Comparison of ENCODE assay signal across 8 cellular contexts in genomic region chr20:63973636-63974401, GRCh38. TPM values are rescaled to one million over a fixed set of nuclear protein-coding genes. Genes with fewer than 3 reads are reported as not detected.
A peak's percentile ranks its signal among the peaks of the same experiment; 100 is the strongest.
DNase-seq lines count a peak whose midpoint lies in the region; ATAC-seq, FAIRE-seq and TF ChIP-seq lines count a peak whose summit lies in the region.

No MANE protein-coding gene starts in this region.

- H3K4me3 Mint-ChIP-seq in WTC11: peak overlapping the region; percentile 55

- DNase-seq in Ammon's horn (ENCODE audit: low spot score): peak; percentile 90
- peak; percentile 77 for DNase-seq in NCI-H2171 treated with DMSO at 0.1 percent for 48 hours (lab: John Stamatoyannopoulos, UW)
- DNase-seq in WTC11 (ENCODE audit: low spot score): peak; percentile 89
- DNase-seq in cardiac fibroblast (ENCODE audit: low read depth in 2 of 2): peak; percentile 87 to 88
- DNase-seq in iPS-NIHi7 (ENCODE audit: extremely low spot score): peak; percentile 87
- DNase-seq in small intestine: peak; percentile 76

- POLR2A ChIA-PET in WTC11 (lab: Charles Lee): interaction anchor here (0.6 to 1.0 kb wide), 5 partner anchors 16 to 305 kb away, joined by 3 read pairs; partner anchors contain the start of genes ARFRP1, TPD52L2 and ZGPAT

- H3K4me3 ChIP-seq in cardiac fibroblast (replicated peaks in 1 of 2; ENCODE audit: low read depth in 2 of 2, low read length in 2 of 2): peak overlapping the region; percentile 44 to 55
- no peak overlapping the region for H3K4me3 ChIP-seq in small intestine (ENCODE audit: low read depth in 1 of 2, low read length in 2 of 2)

- H3K27ac Mint-ChIP-seq in WTC11: no peak overlapping the region

- peaks cover 2% of the 10 kb centered on the region; the same call in 1 of the 2 replicates for H3K36me3 Mint-ChIP-seq in WTC11

- CTCF ChIA-PET in WTC11 (lab: Charles Lee): interaction anchor here (0.6 to 2.3 kb wide), 59 partner anchors 13 to 1605 kb away, joined by 3 to 54 read pairs (median 5); partner anchors contain the start of genes ARFRP1, C20orf204, PPDPF and PTK6

- peak; percentile 98 for TF ChIP-seq CTCF in WTC11 (IDR thresholded peaks at IDR 0.05)
- peak; percentile 98 for TF ChIP-seq CTCF in cardiac fibroblast (IDR thresholded peaks at IDR 0.05; ENCODE audit: low read depth, low read length)

- H3K9me3 ChIP-seq in small intestine (ENCODE audit: control insufficient read depth, low read depth): no peaks in the 10 kb centered on the region

- H3K36me3 ChIP-seq in small intestine (ENCODE audit: control insufficient read depth in 2 of 2, insufficient read depth in 2 of 2, low read length in 2 of 2): no peaks in the 10 kb centered on the region

- peaks cover 18% of the 10 kb centered on the region for H3K4me1 Mint-ChIP-seq in WTC11

- H3K27me3 ChIP-seq in small intestine (ENCODE audit: control insufficient read depth in 2 of 2, insufficient read depth in 2 of 2, low read length in 2 of 2): no peaks in the 10 kb centered on the region

- WGBS in small intestine, 3 donors: 10 to 20% (median 13%) methylated on average over 25 to 37 of the region's 37 CpGs

- peaks cover 34% of the 10 kb centered on the region for H3K27me3 Mint-ChIP-seq in WTC11 (ENCODE audit: low read depth)

- no peak for FAIRE-seq in small intestine (lab: Jason Lieb, UNC)

- H3K27ac ChIP-seq in small intestine (ENCODE audit: low read depth in 1 of 2, low read length in 1 of 2): no peak overlapping the region

- H3K4me1 ChIP-seq in small intestine (ENCODE audit: control insufficient read depth in 2 of 2, insufficient read depth in 1 of 2, low read depth in 1 of 2, low read length in 1 of 2): peaks cover 0 to 3% of the 10 kb centered on the region in 2 donors

- ATAC-seq in GM21619 (IDR thresholded peaks at IDR 0.05; ENCODE audit: unreplicated experiment) (peak; percentile 39), WTC11 (peak; percentile 70), GM19395 (IDR thresholded peaks at IDR 0.05; ENCODE audit: unreplicated experiment) (no peak)

- no peaks in the 10 kb centered on the region for H3K9me3 Mint-ChIP-seq in WTC11

TF ChIP-seq in WTC11, 78 proteins besides CTCF, POLR2A, EP300 and RAD21:
- TF ChIP-seq MAX (CRISPR knock-in tag; IDR thresholded peaks at IDR 0.05) (peak; percentile 81), MYBL2 (CRISPR knock-in tag; IDR thresholded peaks at IDR 0.05) (0 out of 2 replicates have a peak, but pooled peaks have one; percentile 26), ZNF396 (CRISPR knock-in tag; IDR thresholded peaks at IDR 0.05; ENCODE audit: borderline replicate concordance) (no peak), ZNF219 (CRISPR knock-in tag; IDR thresholded peaks at IDR 0.05; ENCODE audit: borderline replicate concordance) (no peak), FOXP1 (CRISPR knock-in tag; IDR thresholded peaks at IDR 0.05; ENCODE audit: borderline replicate concordance) (0 out of 2 replicates have a peak, but pooled peaks have one; percentile 12), SMAD4 (CRISPR knock-in tag; IDR thresholded peaks at IDR 0.05) (0 out of 2 replicates have a peak, but pooled peaks have one; percentile 26), ZNF317 (CRISPR knock-in tag; IDR thresholded peaks at IDR 0.05; ENCODE audit: borderline replicate concordance, low read depth) (no peak), SP1 (CRISPR knock-in tag; conservative IDR thresholded peaks at IDR 0.05) (peak; percentile 72), SMAD3 (CRISPR knock-in tag; IDR thresholded peaks at IDR 0.05; ENCODE audit: borderline replicate concordance) (0 out of 2 replicates have a peak, but pooled peaks have one; percentile 20), FOXK1 (CRISPR knock-in tag; IDR thresholded peaks at IDR 0.05) (peak; percentile 51), SOX15 (CRISPR knock-in tag; IDR thresholded peaks at IDR 0.05) (no peak), ZNF232 (CRISPR knock-in tag; IDR thresholded peaks at IDR 0.05) (peak; percentile 30; the same call in 1 of the 2 replicates), GABPB1 (CRISPR knock-in tag; IDR thresholded peaks at IDR 0.05) (peak; percentile 56; the same call in 1 of the 2 replicates), ZNF121 (CRISPR knock-in tag; IDR thresholded peaks at IDR 0.05) (peak; percentile 82)
- TF ChIP-seq, protein P1, sequence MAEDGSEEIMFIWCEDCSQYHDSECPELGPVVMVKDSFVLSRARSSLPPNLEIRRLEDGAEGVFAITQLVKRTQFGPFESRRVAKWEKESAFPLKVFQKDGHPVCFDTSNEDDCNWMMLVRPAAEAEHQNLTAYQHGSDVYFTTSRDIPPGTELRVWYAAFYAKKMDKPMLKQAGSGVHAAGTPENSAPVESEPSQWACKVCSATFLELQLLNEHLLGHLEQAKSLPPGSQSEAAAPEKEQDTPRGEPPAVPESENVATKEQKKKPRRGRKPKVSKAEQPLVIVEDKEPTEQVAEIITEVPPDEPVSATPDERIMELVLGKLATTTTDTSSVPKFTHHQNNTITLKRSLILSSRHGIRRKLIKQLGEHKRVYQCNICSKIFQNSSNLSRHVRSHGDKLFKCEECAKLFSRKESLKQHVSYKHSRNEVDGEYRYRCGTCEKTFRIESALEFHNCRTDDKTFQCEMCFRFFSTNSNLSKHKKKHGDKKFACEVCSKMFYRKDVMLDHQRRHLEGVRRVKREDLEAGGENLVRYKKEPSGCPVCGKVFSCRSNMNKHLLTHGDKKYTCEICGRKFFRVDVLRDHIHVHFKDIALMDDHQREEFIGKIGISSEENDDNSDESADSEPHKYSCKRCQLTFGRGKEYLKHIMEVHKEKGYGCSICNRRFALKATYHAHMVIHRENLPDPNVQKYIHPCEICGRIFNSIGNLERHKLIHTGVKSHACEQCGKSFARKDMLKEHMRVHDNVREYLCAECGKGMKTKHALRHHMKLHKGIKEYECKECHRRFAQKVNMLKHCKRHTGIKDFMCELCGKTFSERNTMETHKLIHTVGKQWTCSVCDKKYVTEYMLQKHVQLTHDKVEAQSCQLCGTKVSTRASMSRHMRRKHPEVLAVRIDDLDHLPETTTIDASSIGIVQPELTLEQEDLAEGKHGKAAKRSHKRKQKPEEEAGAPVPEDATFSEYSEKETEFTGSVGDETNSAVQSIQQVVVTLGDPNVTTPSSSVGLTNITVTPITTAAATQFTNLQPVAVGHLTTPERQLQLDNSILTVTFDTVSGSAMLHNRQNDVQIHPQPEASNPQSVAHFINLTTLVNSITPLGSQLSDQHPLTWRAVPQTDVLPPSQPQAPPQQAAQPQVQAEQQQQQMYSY (CRISPR knock-in tag; IDR thresholded peaks at IDR 0.05): peak; percentile 25; the same call in 1 of the 2 replicates
- TF ChIP-seq, protein P2, sequence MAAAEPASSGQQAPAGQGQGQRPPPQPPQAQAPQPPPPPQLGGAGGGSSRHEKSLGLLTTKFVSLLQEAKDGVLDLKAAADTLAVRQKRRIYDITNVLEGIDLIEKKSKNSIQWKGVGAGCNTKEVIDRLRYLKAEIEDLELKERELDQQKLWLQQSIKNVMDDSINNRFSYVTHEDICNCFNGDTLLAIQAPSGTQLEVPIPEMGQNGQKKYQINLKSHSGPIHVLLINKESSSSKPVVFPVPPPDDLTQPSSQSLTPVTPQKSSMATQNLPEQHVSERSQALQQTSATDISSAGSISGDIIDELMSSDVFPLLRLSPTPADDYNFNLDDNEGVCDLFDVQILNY (CRISPR knock-in tag; IDR thresholded peaks at IDR 0.05): no peak
- TF ChIP-seq, protein P3, sequence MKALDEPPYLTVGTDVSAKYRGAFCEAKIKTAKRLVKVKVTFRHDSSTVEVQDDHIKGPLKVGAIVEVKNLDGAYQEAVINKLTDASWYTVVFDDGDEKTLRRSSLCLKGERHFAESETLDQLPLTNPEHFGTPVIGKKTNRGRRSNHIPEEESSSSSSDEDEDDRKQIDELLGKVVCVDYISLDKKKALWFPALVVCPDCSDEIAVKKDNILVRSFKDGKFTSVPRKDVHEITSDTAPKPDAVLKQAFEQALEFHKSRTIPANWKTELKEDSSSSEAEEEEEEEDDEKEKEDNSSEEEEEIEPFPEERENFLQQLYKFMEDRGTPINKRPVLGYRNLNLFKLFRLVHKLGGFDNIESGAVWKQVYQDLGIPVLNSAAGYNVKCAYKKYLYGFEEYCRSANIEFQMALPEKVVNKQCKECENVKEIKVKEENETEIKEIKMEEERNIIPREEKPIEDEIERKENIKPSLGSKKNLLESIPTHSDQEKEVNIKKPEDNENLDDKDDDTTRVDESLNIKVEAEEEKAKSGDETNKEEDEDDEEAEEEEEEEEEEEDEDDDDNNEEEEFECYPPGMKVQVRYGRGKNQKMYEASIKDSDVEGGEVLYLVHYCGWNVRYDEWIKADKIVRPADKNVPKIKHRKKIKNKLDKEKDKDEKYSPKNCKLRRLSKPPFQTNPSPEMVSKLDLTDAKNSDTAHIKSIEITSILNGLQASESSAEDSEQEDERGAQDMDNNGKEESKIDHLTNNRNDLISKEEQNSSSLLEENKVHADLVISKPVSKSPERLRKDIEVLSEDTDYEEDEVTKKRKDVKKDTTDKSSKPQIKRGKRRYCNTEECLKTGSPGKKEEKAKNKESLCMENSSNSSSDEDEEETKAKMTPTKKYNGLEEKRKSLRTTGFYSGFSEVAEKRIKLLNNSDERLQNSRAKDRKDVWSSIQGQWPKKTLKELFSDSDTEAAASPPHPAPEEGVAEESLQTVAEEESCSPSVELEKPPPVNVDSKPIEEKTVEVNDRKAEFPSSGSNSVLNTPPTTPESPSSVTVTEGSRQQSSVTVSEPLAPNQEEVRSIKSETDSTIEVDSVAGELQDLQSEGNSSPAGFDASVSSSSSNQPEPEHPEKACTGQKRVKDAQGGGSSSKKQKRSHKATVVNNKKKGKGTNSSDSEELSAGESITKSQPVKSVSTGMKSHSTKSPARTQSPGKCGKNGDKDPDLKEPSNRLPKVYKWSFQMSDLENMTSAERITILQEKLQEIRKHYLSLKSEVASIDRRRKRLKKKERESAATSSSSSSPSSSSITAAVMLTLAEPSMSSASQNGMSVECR (CRISPR knock-in tag; IDR thresholded peaks at IDR 0.05; ENCODE audit: borderline replicate concordance): peak; percentile 84

RNA-seq across cellular contexts. Expression of gene ZNF512B, which starts 4.1 kb away (rescaled TPM):
- 19.9 to 23.3 TPM (median 20.5 TPM) in 3 replicates for total RNA-seq in WTC11 (2021)
- polyA plus RNA-seq in small intestine: 1 to 10 TPM; 2.5 to 4.3 (median 3.0) TPM

RNA-seq across cellular contexts. Expression of gene SAMD10, which starts 5.6 kb away (rescaled TPM):
- 4.6 to 6.2 TPM (median 4.8 TPM) in 3 replicates for total RNA-seq in WTC11 (2021)
- polyA plus RNA-seq in small intestine: 1 to 10 TPM; 3.6 to 7.3 (median 5.8) TPM

RNA-seq across cellular contexts. Expression of gene PRPF6, which starts 7.1 kb away (rescaled TPM):
- 79.4 to 84.6 TPM (median 80.5 TPM) in 3 replicates for total RNA-seq in WTC11 (2021)
- 10 to 100 TPM; 35.3 to 48.6 (median 47.5) TPM for polyA plus RNA-seq in small intestine

RNA-seq across cellular contexts. Expression of gene UCKL1, which starts 17.6 kb away (rescaled TPM):
- total RNA-seq in WTC11 (2021): 46.8 to 51.2 TPM (median 48.0 TPM) in 3 replicates
- polyA plus RNA-seq in small intestine: 100 to 1,000 TPM in 1 of 3 donors, 10 to 100 TPM in 2; 47.1 to 131 (median 81.1) TPM

Comparison
In these comparisons a context has a peak if more than half of its experiments do, and no peak if none do; other contexts are left out.
1. H3K4me3 ChIP-seq: peak in cardiac fibroblast (2 of 2); none in small intestine (0 of 2).
2. Peak in every context shown above with its lines, with median percentiles within 50 percentile points of each other: DNase-seq.